Comparison of ENCODE assay signal across 12 cellular contexts in the genomic region with DNA sequence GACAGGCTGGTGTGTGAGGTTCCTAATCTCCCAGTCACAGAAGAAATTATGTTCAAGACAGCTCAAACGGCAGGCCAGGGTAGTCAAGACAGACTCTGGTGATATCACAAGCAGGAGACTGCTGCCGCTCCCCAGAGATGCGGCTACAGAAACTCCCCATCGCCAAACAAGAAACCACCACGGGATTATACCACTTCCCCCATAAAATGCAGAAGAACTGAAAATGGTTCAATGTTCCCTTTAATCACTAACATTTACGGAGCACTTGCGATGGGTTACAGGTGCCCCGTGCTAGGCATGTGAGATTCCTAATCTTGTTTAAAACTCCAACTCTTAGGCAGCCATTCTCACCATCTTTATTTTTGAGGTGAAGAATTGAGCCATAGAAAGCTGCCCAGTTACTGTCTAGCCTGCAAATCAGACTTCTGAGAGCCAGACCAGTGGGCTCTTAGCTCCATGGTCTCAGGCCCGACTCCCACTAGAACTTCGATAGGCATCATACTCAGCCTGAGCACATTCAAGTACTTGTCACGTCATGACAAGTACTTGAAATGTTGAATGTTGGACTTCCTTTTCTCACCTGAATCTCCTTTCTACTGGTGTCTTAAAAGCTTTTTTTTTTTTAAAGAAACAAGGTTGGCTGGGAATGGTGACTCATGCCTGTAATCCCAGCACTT. TPM values are rescaled to one million over a fixed set of nuclear protein-coding genes. Genes with fewer than 3 reads are reported as not detected.
DNase-seq lines count a peak whose midpoint lies in the region; ATAC-seq and TF ChIP-seq lines count a peak whose summit lies in the region.
"Had no signal": no experiment of that assay in that cellular context is flagged by ENCODE, and none has a peak within 500 bp of the region (broad histone marks: within the 10 kb centered on the region; RNA-seq: fewer than 3 reads in every experiment).

No MANE protein-coding gene starts in this region.

- no peak overlapping the region for H2BK5ac ChIP-seq in mesenchymal stem cell (ENCODE audit: low read depth, low read length, poor library complexity, severe bottlenecking)

- H2AK5ac ChIP-seq in mesenchymal stem cell (ENCODE audit: low read length, severe bottlenecking) = no peak overlapping the region

- H3K79me1 ChIP-seq in mesenchymal stem cell (replicated peaks; ENCODE audit: low read length, poor library complexity, severe bottlenecking) = peaks cover 52% of the 10 kb centered on the region

- H2BK15ac ChIP-seq in mesenchymal stem cell (ENCODE audit: low read depth, poor library complexity, severe bottlenecking) = no peak overlapping the region

- H3K36me3 Mint-ChIP-seq in activated CD8-positive, alpha-beta T cell treated with anti-CD3 and anti-CD28 coated beads for 36 hours (ENCODE audit: low read depth) = peaks cover 45% of the 10 kb centered on the region
- H3K36me3 Mint-ChIP-seq in naive B cell = peaks cover 16 to 31% of the 10 kb centered on the region in 2 donors

- H3K18ac ChIP-seq in mesenchymal stem cell (ENCODE audit: low read depth in 1 of 2, low read length in 2 of 2) = no peak overlapping the region

- peak; percentile 51 for ATAC-seq in HG02798 (IDR thresholded peaks at IDR 0.05; ENCODE audit: poor library complexity, unreplicated experiment)
- peak; percentile 69 for ATAC-seq in activated CD8-positive, alpha-beta T cell treated with anti-CD3 and anti-CD28 coated beads for 36 hours
- ATAC-seq in naive B cell (ENCODE audit: low read depth in 2 of 2) = peak; percentile 98

- no peak for TF ChIP-seq CTCF in GM10248 (IDR thresholded peaks at IDR 0.05; ENCODE audit: control extremely low read depth, extremely low read depth, low read depth, missing control alignments)
- TF ChIP-seq CTCF in activated CD8-positive, alpha-beta T cell treated with anti-CD3 and anti-CD28 coated beads for 36 hours (IDR thresholded peaks at IDR 0.05) = no peak

- H4K8ac ChIP-seq in mesenchymal stem cell (ENCODE audit: low read length) = no peak overlapping the region

- no peak overlapping the region for H2BK12ac ChIP-seq in mesenchymal stem cell (ENCODE audit: low read length in 2 of 2)

- intact Hi-C loops in activated CD8-positive, alpha-beta T cell treated with anti-CD3 and anti-CD28 coated beads for 36 hours (cut with micrococcal nuclease) = no loop called here

- H3K4me3 Mint-ChIP-seq in activated CD8-positive, alpha-beta T cell treated with anti-CD3 and anti-CD28 coated beads for 36 hours = no peak overlapping the region
- H3K4me3 Mint-ChIP-seq in naive B cell = peak overlapping the region in 2 of 8 donors; percentile 36 to 83
- H3K4me3 Mint-ChIP-seq: HFFc6 had no signal

- peaks cover 2% of the 10 kb centered on the region for H3K4me1 ChIP-seq in mesenchymal stem cell (ENCODE audit: control insufficient read depth, insufficient read depth, low read depth, low read length)

- H3K27me3 ChIP-seq in mesenchymal stem cell (ENCODE audit: control insufficient read depth in 1 of 2, insufficient read depth in 1 of 2, low read length in 2 of 2) = no peaks in the 10 kb centered on the region

- POLR2A ChIA-PET in GM10248 (lab: Yijun Ruan, JAX) = no interaction called here
- POLR2A ChIA-PET in activated CD8-positive, alpha-beta T cell treated with anti-CD3 and anti-CD28 coated beads for 36 hours (lab: Charles Lee) = interaction anchor here (0.7 to 2.3 kb wide), 6 partner anchors 10 to 369 kb away, joined by 3 to 9 read pairs (median 3); no protein-coding TSS in a partner anchor

- no peaks in the 10 kb centered on the region for H3K27me3 Mint-ChIP-seq in activated CD8-positive, alpha-beta T cell treated with anti-CD3 and anti-CD28 coated beads for 36 hours
- no peaks in the 10 kb centered on the region for H3K27me3 Mint-ChIP-seq in naive B cell

- CTCF ChIA-PET in GM10248 (lab: Yijun Ruan, JAX) = interaction anchor here (0.7 to 2.5 kb wide), 11 partner anchors 9 to 221 kb away, joined by 3 to 13 read pairs (median 4); no protein-coding TSS in a partner anchor
- CTCF ChIA-PET in activated CD8-positive, alpha-beta T cell treated with anti-CD3 and anti-CD28 coated beads for 36 hours (lab: Charles Lee) = interaction anchor here (1.2 to 2.9 kb wide), 8 partner anchors 13 to 222 kb away, joined by 3 to 12 read pairs (median 6); no protein-coding TSS in a partner anchor

- peaks cover 14% of the 10 kb centered on the region for H3K4me1 Mint-ChIP-seq in activated CD8-positive, alpha-beta T cell treated with anti-CD3 and anti-CD28 coated beads for 36 hours (ENCODE audit: low read depth)
- peaks cover 5 to 14% (median 10%) of the 10 kb centered on the region in 3 donors for H3K4me1 Mint-ChIP-seq in naive B cell

- no peak overlapping the region for H3K4me2 ChIP-seq in mesenchymal stem cell (ENCODE audit: low read length, poor library complexity, severe bottlenecking)

- DNase-seq in GM10248 (ENCODE audit: extremely low spot score) = peak; percentile 48
- peak; percentile 30 for DNase-seq in activated CD8-positive, alpha-beta T cell treated with anti-CD3 and anti-CD28 coated beads for 36 hours
- DNase-seq in naive B cell = peak; percentile 51
- DNase-seq in HuH-7.5 (ENCODE audit: low spot score) = no peak
- no peak for DNase-seq in NCI-H774 (lab: John Stamatoyannopoulos, UW)
- no peak for DNase-seq in LoVo (ENCODE audit: low spot score)
- DNase-seq in mesenchymal stem cell = no peak
- DNase-seq: HFFc6; NCI-H1436 treated with DMSO at 0.1 percent for 48 hours; stimulated activated naive CD4-positive, alpha-beta T cell treated with Interleukin-2 at 50 U/mL for 16 hours; SW 1271 had no signal

- H3K27ac Mint-ChIP-seq in activated CD8-positive, alpha-beta T cell treated with anti-CD3 and anti-CD28 coated beads for 36 hours = peak overlapping the region; percentile 25
- peak overlapping the region in 4 of 6 donors; percentile 66 to 92 (median 83) for H3K27ac Mint-ChIP-seq in naive B cell
- H3K27ac Mint-ChIP-seq: HFFc6 had no signal

- no peak overlapping the region for H2AFZ ChIP-seq in mesenchymal stem cell (ENCODE audit: low read depth, low read length)

- no peak overlapping the region for H4K91ac ChIP-seq in mesenchymal stem cell (ENCODE audit: low read length)

- H3K27ac ChIP-seq in mesenchymal stem cell (ENCODE audit: low read length, poor library complexity, severe bottlenecking) = no peak overlapping the region

- H3K9ac ChIP-seq in mesenchymal stem cell (ENCODE audit: low read length) = no peak overlapping the region

- H3K14ac ChIP-seq in mesenchymal stem cell (ENCODE audit: low read length in 2 of 2) = no peak overlapping the region

- WGBS in mesenchymal stem cell = 95% methylated on average over 10 of the region's 11 CpGs

- no peak overlapping the region for H3K23ac ChIP-seq in mesenchymal stem cell (ENCODE audit: low read length in 2 of 2)

- no peaks in the 10 kb centered on the region for H3K9me3 Mint-ChIP-seq in activated CD8-positive, alpha-beta T cell treated with anti-CD3 and anti-CD28 coated beads for 36 hours
- no peaks in the 10 kb centered on the region for H3K9me3 Mint-ChIP-seq in naive B cell
- H3K9me3 Mint-ChIP-seq: HFFc6 had no signal

- H2BK120ac ChIP-seq in mesenchymal stem cell (ENCODE audit: low read depth, low read length) = no peak overlapping the region

- no peak overlapping the region for H3K4me3 ChIP-seq in mesenchymal stem cell (ENCODE audit: insufficient read depth in 1 of 2, low read depth in 1 of 2, low read length in 2 of 2)

- H3K4ac ChIP-seq in mesenchymal stem cell (ENCODE audit: low read depth in 1 of 2, low read length in 2 of 2) = no peak overlapping the region

- peaks cover 62 to 86% of the 10 kb centered on the region in 2 experiments for H3K36me3 ChIP-seq in mesenchymal stem cell (ENCODE audit: control insufficient read depth in 1 of 2, insufficient read depth in 2 of 2, low read depth in 1 of 2, low read length in 2 of 2)

- no peaks in the 10 kb centered on the region for H3K9me3 ChIP-seq in mesenchymal stem cell (ENCODE audit: control insufficient read depth, low read length)

RNA-seq across cellular contexts. Expression of gene TBC1D2B, which starts 58.4 kb away (rescaled TPM):
- 10 to 100 TPM; 62.9 to 65.7 TPM for total RNA-seq in activated CD8-positive, alpha-beta T cell treated with anti-CD3 and anti-CD28 coated beads for 36 hours
- polyA plus RNA-seq in naive B cell (ENCODE audit: low read depth in 6 of 6) = 1 to 10 TPM; 1.7 to 5.5 (median 2.9) TPM
- 43.1 TPM for polyA plus RNA-seq in mesenchymal stem cell (2013, experiment 1 of 2)
- polyA plus RNA-seq in mesenchymal stem cell (2013, experiment 2 of 2) = 41.2 TPM

Comparison
In these comparisons a context has a peak if more than half of its experiments do, and no peak if none do; other contexts are left out.
1. DNase-seq: peak in GM10248 (single experiment), activated CD8-positive, alpha-beta T cell treated with anti-CD3 and anti-CD28 coated beads for 36 hours (single experiment) and naive B cell (single experiment); none in HuH-7.5 (single experiment), NCI-H774 (single experiment), LoVo (single experiment) and mesenchymal stem cell (single experiment).
2. Peak in every context shown above with its lines, with median percentiles within 50 percentile points of each other: ATAC-seq.